ENCODE assay signal across 23 cellular contexts in genomic region chr14:33700052-33700451, GRCh38.
"Had no signal": no experiment of that assay in that cellular context is flagged by ENCODE, and none has a peak within 500 bp of the region (broad histone marks: within the 10 kb centered on the region; RNA-seq: fewer than 3 reads in every experiment).

No MANE protein-coding gene starts in this region.

- H3K36me3 Mint-ChIP-seq: memory B cell; mesothelial cell of epicardium; natural killer cell; stimulated activated effector memory CD8-positive, alpha-beta T cell treated with anti-CD3 and anti-CD28 coated beads, Interleukin-12 subunit alpha, Interleukin-12 subunit beta, amount 100 ng/mL, for 72 hours had no signal

- DNase-seq: effector CD8-positive, alpha-beta T cell; foreskin melanocyte; heart left ventricle; kidney glomerular epithelial cell; left ventricle myocardium inferior; lower lobe of right lung; natural killer cell; occipital lobe; pancreas; right cardiac atrium; stimulated activated CD4-positive, alpha-beta T cell treated with anti-CD3 and anti-CD28 coated beads, Interleukin-4, amount 100 ng/mL, for 1 hour; stimulated activated CD8-positive, alpha-beta memory T cell treated with anti-CD3 and anti-CD28 coated beads, Interleukin-4, amount 100 ng/mL, for 48 hours; stimulated activated naive CD8-positive, alpha-beta T cell treated with anti-CD3 and anti-CD28 coated beads, Interleukin-15, Interleukin-2, amounts not matched to agents 100 U/mL and 50 U/mL, for 24 hours; tibial artery; upper lobe of right lung had no signal

- H3K27ac Mint-ChIP-seq: memory B cell; mesothelial cell of epicardium; natural killer cell; progenitor cell of endocrine pancreas; stimulated activated effector memory CD8-positive, alpha-beta T cell treated with anti-CD3 and anti-CD28 coated beads, Interleukin-12 subunit alpha, Interleukin-12 subunit beta, amount 100 ng/mL, for 72 hours had no signal

- H3K9me3 Mint-ChIP-seq: mesothelial cell of epicardium had no signal

- H3K27me3 Mint-ChIP-seq: memory B cell, progenitor cell of endocrine pancreas had no signal

- H3K4me3 ChIP-seq: coronary artery, heart left ventricle, left ventricle myocardium inferior, lower lobe of right lung, pancreas, suprapubic skin, tibial artery, upper lobe of right lung, vagina had no signal

- H3K4me1 Mint-ChIP-seq: memory B cell; natural killer cell; stimulated activated effector memory CD8-positive, alpha-beta T cell treated with anti-CD3 and anti-CD28 coated beads, Interleukin-12 subunit alpha, Interleukin-12 subunit beta, amount 100 ng/mL, for 72 hours had no signal

- H3K4me3 Mint-ChIP-seq: memory B cell; mesothelial cell of epicardium; natural killer cell; stimulated activated effector memory CD8-positive, alpha-beta T cell treated with anti-CD3 and anti-CD28 coated beads, Interleukin-12 subunit alpha, Interleukin-12 subunit beta, amount 100 ng/mL, for 72 hours had no signal

- H3K4me1 ChIP-seq: heart left ventricle, left ventricle myocardium inferior, lower lobe of right lung, pancreas, suprapubic skin, tibial artery, upper lobe of right lung, vagina had no signal

- H3K9me3 ChIP-seq: heart left ventricle, left ventricle myocardium inferior, lower lobe of right lung, pancreas, suprapubic skin, tibial artery, upper lobe of right lung, vagina had no signal

- ATAC-seq: heart left ventricle; lower lobe of right lung; natural killer cell; pancreas; right cardiac atrium; stimulated activated effector memory CD8-positive, alpha-beta T cell treated with anti-CD3 and anti-CD28 coated beads, Interleukin-12 subunit alpha, Interleukin-12 subunit beta, amount 100 ng/mL, for 72 hours; stimulated activated naive CD8-positive, alpha-beta T cell treated with anti-CD3 and anti-CD28 coated beads, Interleukin-15, Interleukin-2, amounts not matched to agents 100 U/mL and 50 U/mL, for 24 hours; upper lobe of right lung had no signal

- H3K36me3 ChIP-seq: heart left ventricle, left ventricle myocardium inferior, lower lobe of right lung, pancreas, suprapubic skin, tibial artery, upper lobe of right lung, vagina had no signal

- FAIRE-seq: islet of Langerhans, pancreas had no signal

- H3K27ac ChIP-seq: coronary artery, heart left ventricle, left ventricle myocardium inferior, lower lobe of right lung, pancreas, suprapubic skin, tibial artery, upper lobe of right lung, vagina had no signal

- H3K27me3 ChIP-seq: heart left ventricle, pancreas, suprapubic skin, vagina had no signal
